21 cellular contexts compared by ENCODE assay signal in genomic region chr21:39422468-39423241, GRCh38. TPM values are rescaled to one million over a fixed set of nuclear protein-coding genes. Genes with fewer than 3 reads are reported as not detected.
A peak's percentile ranks its signal among the peaks of the same experiment; 100 is the strongest.
DNase-seq lines count a peak whose midpoint lies in the region; ATAC-seq and TF ChIP-seq lines count a peak whose summit lies in the region.
"Had no signal": no experiment of that assay in that cellular context is flagged by ENCODE, and none has a peak within 500 bp of the region (broad histone marks: within the 10 kb centered on the region; RNA-seq: fewer than 3 reads in every experiment).

No MANE protein-coding gene starts in this region.

- H3K4me1 Mint-ChIP-seq in CD8-positive, alpha-beta memory T cell: no peaks in the 10 kb centered on the region
- H3K4me1 Mint-ChIP-seq: memory B cell had no signal

- no peaks in the 10 kb centered on the region for H3K4me1 ChIP-seq in CD8-positive, alpha-beta memory T cell (ENCODE audit: insufficient read depth, low read length)
- H3K4me1 ChIP-seq: colonic mucosa, psoas muscle, vagina had no signal

- H3K27me3 Mint-ChIP-seq in CD8-positive, alpha-beta memory T cell: peaks cover 0 to 7% of the 10 kb centered on the region in 2 donors
- H3K27me3 Mint-ChIP-seq: memory B cell; natural killer cell treated with Interleukin-12 subunit alpha and Interleukin-12 subunit beta and Interleukin-15 and Interleukin-18, amount 100 ng/mL, for 72 hours had no signal

- no peak for DNase-seq in CD8-positive, alpha-beta memory T cell
- DNase-seq in GM13976 (ENCODE audit: low spot score) (peak; percentile 39), OCI-M2 (lab: John Stamatoyannopoulos, UW; ENCODE audit: unreplicated experiment) (peak; percentile 95), AG08396 (ENCODE audit: low spot score) (no peak), NCI-H128 (lab: John Stamatoyannopoulos, UW; ENCODE audit: unreplicated experiment) (no peak)
- DNase-seq: activated CD8-positive, alpha-beta T cell treated with anti-CD3 and anti-CD28 coated beads, Interleukin-2, amount 10 ng/mL, durations not matched to agents 7 days and 5 days; activated naive CD4-positive, alpha-beta T cell treated with anti-CD3 and anti-CD28 coated beads, Interleukin-2, amount 50 U/mL, for 16 hours; activated T-cell treated with anti-CD3 and anti-CD28 coated beads, Interleukin-2, amount 50 U/mL, for 48 hours; colonic mucosa; hippocampal formation; NCI-H1930; NCI-H774; psoas muscle; RPMI8226; stimulated activated CD8-positive, alpha-beta memory T cell treated with anti-CD3 and anti-CD28 coated beads, Interleukin-4, amount 100 ng/mL, for 48 hours had no signal

- no peaks in the 10 kb centered on the region for H3K9me3 Mint-ChIP-seq in CD8-positive, alpha-beta memory T cell
- H3K9me3 Mint-ChIP-seq: memory B cell; natural killer cell treated with Interleukin-12 subunit alpha and Interleukin-12 subunit beta and Interleukin-15 and Interleukin-18, amount 100 ng/mL, for 72 hours had no signal

- H3K27ac Mint-ChIP-seq in CD8-positive, alpha-beta memory T cell: peak overlapping the region in 1 of 8 donors; percentile 25
- H3K27ac Mint-ChIP-seq: activated CD8-positive, alpha-beta T cell treated with anti-CD3 and anti-CD28 coated beads, Interleukin-2, amount 10 ng/mL, durations not matched to agents 7 days and 5 days; memory B cell; natural killer cell treated with Interleukin-12 subunit alpha and Interleukin-12 subunit beta and Interleukin-15 and Interleukin-18, amount 100 ng/mL, for 72 hours had no signal

- peaks cover 0 to 3% (median 0%) of the 10 kb centered on the region in 3 donors for H3K36me3 Mint-ChIP-seq in CD8-positive, alpha-beta memory T cell
- H3K36me3 Mint-ChIP-seq: natural killer cell treated with Interleukin-12 subunit alpha and Interleukin-12 subunit beta and Interleukin-15 and Interleukin-18, amount 100 ng/mL, for 72 hours had no signal

- no peaks in the 10 kb centered on the region for H3K27me3 ChIP-seq in CD8-positive, alpha-beta memory T cell (ENCODE audit: insufficient read depth, low read length, poor library complexity, severe bottlenecking)
- H3K27me3 ChIP-seq: colonic mucosa, vagina had no signal

- H3K4me3 Mint-ChIP-seq in CD8-positive, alpha-beta memory T cell: no peak overlapping the region
- H3K4me3 Mint-ChIP-seq: activated CD8-positive, alpha-beta T cell treated with anti-CD3 and anti-CD28 coated beads, Interleukin-2, amount 10 ng/mL, durations not matched to agents 7 days and 5 days; memory B cell; natural killer cell treated with Interleukin-12 subunit alpha and Interleukin-12 subunit beta and Interleukin-15 and Interleukin-18, amount 100 ng/mL, for 72 hours had no signal

- CTCF ChIA-PET in CD8-positive, alpha-beta memory T cell (lab: Charles Lee): no interaction called here

- in situ Hi-C loops in GM13976 (cut with MboI; ENCODE audit: low sequenced_read_pairs, unreplicated experiment): no loop called here

- peak overlapping the region; percentile 54 for H3K27ac ChIP-seq in CD8-positive, alpha-beta memory T cell (ENCODE audit: low read depth, low read length)
- H3K27ac ChIP-seq: colonic mucosa, psoas muscle, vagina had no signal

- no peaks in the 10 kb centered on the region for H3K36me3 ChIP-seq in CD8-positive, alpha-beta memory T cell (ENCODE audit: insufficient read depth, low read length)
- H3K36me3 ChIP-seq: colonic mucosa, vagina had no signal

- no peak overlapping the region for H3K4me3 ChIP-seq in CD8-positive, alpha-beta memory T cell (ENCODE audit: low read length)
- H3K4me3 ChIP-seq: colonic mucosa, psoas muscle, vagina had no signal

- peak; percentile 81 for ATAC-seq in esophagus mucosa
- no peak for ATAC-seq in GM19467 (IDR thresholded peaks at IDR 0.05; ENCODE audit: unreplicated experiment)
- no peak for ATAC-seq in GM18517 (IDR thresholded peaks at IDR 0.05; ENCODE audit: unreplicated experiment)
- ATAC-seq: activated CD8-positive, alpha-beta T cell treated with anti-CD3 and anti-CD28 coated beads, Interleukin-2, amount 10 ng/mL, durations not matched to agents 7 days and 5 days; natural killer cell treated with Interleukin-12 subunit alpha and Interleukin-12 subunit beta and Interleukin-15 and Interleukin-18, amount 100 ng/mL, for 72 hours; psoas muscle had no signal

- no peak for TF ChIP-seq CTCF in GM13976 (IDR thresholded peaks at IDR 0.05; ENCODE audit: borderline replicate concordance, control extremely low read depth, extremely low read depth, insufficient read depth, missing control alignments)

- H3K9me3 ChIP-seq in CD8-positive, alpha-beta memory T cell (ENCODE audit: low read length): no peaks in the 10 kb centered on the region
- H3K9me3 ChIP-seq: colonic mucosa, psoas muscle, vagina had no signal

- POLR2A ChIA-PET in CD8-positive, alpha-beta memory T cell (lab: Charles Lee): no interaction called here

RNA-seq across cellular contexts. Expression of gene LCA5L, which starts 22.9 kb away (rescaled TPM):
- total RNA-seq in CD8-positive, alpha-beta memory T cell: under 1 TPM; 0.13 to 0.33 TPM
- polyA plus RNA-seq in CD8-positive, alpha-beta memory T cell: 0.25 TPM
- total RNA-seq in esophagus mucosa: 0.80 TPM
- total RNA-seq: natural killer cell treated with Interleukin-12 subunit alpha and Interleukin-12 subunit beta and Interleukin-15 and Interleukin-18, amount 100 ng/mL, for 72 hours; vagina had no signal

RNA-seq across cellular contexts. Expression of gene SH3BGR, which starts 29.1 kb away (rescaled TPM):
- total RNA-seq in CD8-positive, alpha-beta memory T cell: 1 to 10 TPM; 4.5 to 5.8 TPM
- 1.6 TPM for polyA plus RNA-seq in CD8-positive, alpha-beta memory T cell
- total RNA-seq in esophagus mucosa: 1.2 TPM

Comparison
In these comparisons a context has a peak if more than half of its experiments do, and no peak if none do; other contexts are left out.
1. DNase-seq: peak in GM13976 (single experiment) and OCI-M2 (single experiment); none in CD8-positive, alpha-beta memory T cell (0 of 5), AG08396 (single experiment) and NCI-H128 (single experiment).